ENCODE assay signal across 10 cellular contexts in the genomic region with DNA sequence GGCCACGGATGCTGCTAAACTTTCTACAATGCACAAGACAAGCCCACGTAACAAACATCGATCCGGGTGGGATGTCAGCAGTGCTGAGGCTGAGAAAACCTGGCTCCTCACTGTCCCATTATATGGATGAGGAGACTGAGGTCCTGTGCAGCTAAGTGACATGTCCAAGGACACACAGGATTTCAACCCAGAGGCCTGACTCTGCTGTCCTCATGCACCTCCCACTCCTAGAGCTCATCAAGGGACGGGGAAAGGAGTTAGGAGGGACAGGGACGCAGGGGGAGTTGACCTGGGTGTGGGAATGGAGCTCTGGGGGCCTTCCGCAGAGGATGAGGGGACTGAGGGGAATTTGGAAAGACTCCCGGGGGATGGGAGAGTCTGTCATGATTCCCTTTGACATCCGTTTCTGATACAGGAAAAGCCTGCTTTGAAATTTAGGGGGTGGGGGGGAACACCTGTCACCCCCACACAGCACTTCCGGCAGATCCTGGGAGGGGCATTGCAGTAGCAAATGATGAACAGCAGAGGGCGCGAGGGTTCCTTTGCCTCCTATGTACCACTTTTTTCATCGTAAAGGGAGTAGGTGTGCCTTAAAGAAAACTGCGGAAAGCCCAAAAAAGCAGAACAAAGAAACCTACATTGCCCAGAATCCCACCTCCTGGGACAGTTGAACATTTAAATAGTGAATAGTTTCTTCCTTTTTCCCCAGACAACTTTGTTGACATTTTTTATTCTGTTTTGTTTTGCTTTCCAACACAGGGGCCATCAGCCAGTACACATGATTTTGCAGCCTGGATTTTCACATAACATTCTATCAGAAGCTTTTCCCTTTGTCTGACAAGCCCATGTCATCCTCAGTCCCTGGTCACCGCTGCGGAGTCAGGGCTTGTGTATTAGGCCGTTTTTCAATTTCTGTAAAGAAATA. TPM values are rescaled to one million over a fixed set of nuclear protein-coding genes. Genes with fewer than 3 reads are reported as not detected.
DNase-seq lines count a peak whose midpoint lies in the region; ATAC-seq, FAIRE-seq and TF ChIP-seq lines count a peak whose summit lies in the region.
"Had no signal": no experiment of that assay in that cellular context is flagged by ENCODE, and none has a peak within 500 bp of the region (broad histone marks: within the 10 kb centered on the region; RNA-seq: fewer than 3 reads in every experiment).

No MANE protein-coding gene starts in this region.

- BruUV-seq in HepG2 (replicated peaks; lab: Mats Ljungman, UMichigan), result no TSS peak

- H2AFZ ChIP-seq in HepG2 (ENCODE audit: low read length), result no peak overlapping the region

- no peak overlapping the region for H3K9ac ChIP-seq in HepG2 (ENCODE audit: insufficient read depth, low read depth, low read length)

- POLR2A ChIA-PET in HepG2 (lab: Yijun Ruan, JAX), result no interaction called here

- H3K4me3 ChIP-seq in WERI-Rb-1 (ENCODE audit: low read depth, low read length) (no peak overlapping the region), HepG2 (replicated peaks in 1 of 3; ENCODE audit: insufficient read depth in 1 of 3, low read depth in 2 of 3, low read length in 3 of 3) (no peak overlapping the region)

- no peaks in the 10 kb centered on the region for H4K20me1 ChIP-seq in HepG2 (ENCODE audit: insufficient read depth, low read length)

- peak; percentile 61 for ATAC-seq in Right ventricle myocardium superior (ENCODE audit: poor library complexity)
- peak; percentile 64 for ATAC-seq in HepG2
- ATAC-seq in HG03442 (IDR thresholded peaks at IDR 0.05; ENCODE audit: unreplicated experiment), result no peak

- TF ChIP-seq RAD21 in HepG2 (CRISPR knock-in tag; IDR thresholded peaks at IDR 0.05), result peak; percentile 73

- intact Hi-C loops in Right ventricle myocardium superior (cut with DNase I) (loop anchor here (5.0 kb wide), 1 partner anchor 389 kb away; no protein-coding TSS in a partner anchor), cardiac septum (cut with DNase I) (loop anchor here (10.0 kb wide), 1 partner anchor 627 kb away; no protein-coding TSS in a partner anchor), HepG2 (cut with micrococcal nuclease; ENCODE audit: unreplicated experiment) (loop anchor here (1.0 kb wide), 1 partner anchor 392 kb away; no protein-coding TSS in a partner anchor)

- H3K4me2 ChIP-seq in HepG2 (ENCODE audit: low read depth, low read length), result no peak overlapping the region

- WGBS in HepG2 (ENCODE audit: low lambda C conversion rate), result 8% methylated on average over 16 of the region's 17 CpGs

- in situ Hi-C loops in HepG2 (cut with HindIII; ENCODE audit: extremely low pct_ligation_motif_present, low pct_unique_long_range_greater_than_20kb), result loop anchor here (5.0 to 25.0 kb wide), 2 partner anchors 389 to 629 kb away; no protein-coding TSS in a partner anchor

- TF ChIP-seq CTCF in WERI-Rb-1 (IDR thresholded peaks at IDR 0.05; ENCODE audit: low read depth, low read length) (peak; percentile 93), HepG2 (CRISPR knock-in tag; IDR thresholded peaks at IDR 0.05) (peak; percentile 91)

- H3K9me3 ChIP-seq in WERI-Rb-1 (ENCODE audit: severe bottlenecking), result no peaks in the 10 kb centered on the region
- no peaks in the 10 kb centered on the region for H3K9me3 ChIP-seq in HepG2 (ENCODE audit: low read length)

- H3K27ac ChIP-seq in WERI-Rb-1, result peak overlapping the region; percentile 8; the same call in 1 of the 2 replicates
- H3K27ac ChIP-seq in HepG2 (ENCODE audit: extremely low read length, insufficient read depth, low read length), result no peak overlapping the region

- H3K27me3 ChIP-seq in WERI-Rb-1 (ENCODE audit: insufficient read depth, low read depth, severe bottlenecking) (no peaks in the 10 kb centered on the region), HepG2 (ENCODE audit: control insufficient read depth in 1 of 2, insufficient read depth in 2 of 2, low read length in 2 of 2) (peaks cover 4 to 40% of the 10 kb centered on the region in 2 experiments; a peak in 4 of 5 replicates)

- DNase-seq in Right ventricle myocardium superior (peak; percentile 69), cardiac septum (ENCODE audit: low spot score) (no peak), NCI-H2171 (lab: John Stamatoyannopoulos, UW) (peak; percentile 88), WERI-Rb-1 (peak; percentile 74), HepG2 (ENCODE audit: low spot score) (peak; percentile 59)
- peak; percentile 34 for DNase-seq in central memory CD4-positive, alpha-beta T cell
- peak; percentile 20 for DNase-seq in stimulated activated CD8-positive, alpha-beta memory T cell treated with anti-CD3 and anti-CD28 coated beads, Interleukin-12 subunit alpha, Interleukin-12 subunit beta, amount 100 ng/mL, for 1 hour (ENCODE audit: low read depth)

- CTCF ChIA-PET in HepG2 (lab: Yijun Ruan, JAX; ENCODE audit: low intra/inter-chr PET ratio, low total read pairs), result interaction anchor here (1.1 to 2.8 kb wide), 2 partner anchors 237 to 393 kb away, joined by 3 to 28 read pairs; no protein-coding TSS in a partner anchor

- H3K4me1 ChIP-seq in HepG2 (ENCODE audit: insufficient read depth, low read length), result no peaks in the 10 kb centered on the region

- peak; percentile 78 for FAIRE-seq in HepG2 (lab: Jason Lieb, UNC)
- FAIRE-seq: G401.6, islet of Langerhans had no signal

- H3K79me2 ChIP-seq in HepG2 (ENCODE audit: insufficient read depth, low read length), result no peaks in the 10 kb centered on the region

- TF ChIP-seq POLR2A in HepG2 (IDR thresholded peaks at IDR 0.05; ENCODE audit: insufficient read depth in 1 of 2, low read depth in 2 of 2, low read length in 2 of 2), result no peak

- no peak for TF ChIP-seq EP300 in HepG2 (IDR thresholded peaks at IDR 0.05; ENCODE audit: low read depth in 2 of 2, low read length in 2 of 2)
- TF ChIP-seq EP300 in HepG2 (CRISPR knock-in tag; IDR thresholded peaks at IDR 0.05; ENCODE audit: borderline replicate concordance), result no peak

- H3K36me3 ChIP-seq in WERI-Rb-1, result no peaks in the 10 kb centered on the region
- no peaks in the 10 kb centered on the region for H3K36me3 ChIP-seq in HepG2 (replicated peaks in 1 of 2; ENCODE audit: control insufficient read depth in 1 of 2, insufficient read depth in 2 of 2, low read length in 2 of 2)

TF ChIP-seq in HepG2, 621 proteins besides CTCF, POLR2A, EP300 and RAD21 (continues in another document):
- TF ChIP-seq MAZ (IDR thresholded peaks at IDR 0.05; ENCODE audit: borderline replicate concordance, low read depth, low read length), result peak; percentile 31; the same call in 1 of the 2 replicates
- TF ChIP-seq MAZ (CRISPR knock-in tag; IDR thresholded peaks at IDR 0.05; ENCODE audit: low read depth), result 0 out of 2 replicates have a peak, but pooled peaks have one; percentile 48
- no peak for TF ChIP-seq HOXA3 (CRISPR knock-in tag; IDR thresholded peaks at IDR 0.05)
- peak; percentile 77 for TF ChIP-seq ZMYM3 (CRISPR knock-in tag; IDR thresholded peaks at IDR 0.05)
- no peak for TF ChIP-seq ISL2 (CRISPR knock-in tag; IDR thresholded peaks at IDR 0.05)
- no peak for TF ChIP-seq POGZ (CRISPR knock-in tag; IDR thresholded peaks at IDR 0.05)
- TF ChIP-seq, protein P1, sequence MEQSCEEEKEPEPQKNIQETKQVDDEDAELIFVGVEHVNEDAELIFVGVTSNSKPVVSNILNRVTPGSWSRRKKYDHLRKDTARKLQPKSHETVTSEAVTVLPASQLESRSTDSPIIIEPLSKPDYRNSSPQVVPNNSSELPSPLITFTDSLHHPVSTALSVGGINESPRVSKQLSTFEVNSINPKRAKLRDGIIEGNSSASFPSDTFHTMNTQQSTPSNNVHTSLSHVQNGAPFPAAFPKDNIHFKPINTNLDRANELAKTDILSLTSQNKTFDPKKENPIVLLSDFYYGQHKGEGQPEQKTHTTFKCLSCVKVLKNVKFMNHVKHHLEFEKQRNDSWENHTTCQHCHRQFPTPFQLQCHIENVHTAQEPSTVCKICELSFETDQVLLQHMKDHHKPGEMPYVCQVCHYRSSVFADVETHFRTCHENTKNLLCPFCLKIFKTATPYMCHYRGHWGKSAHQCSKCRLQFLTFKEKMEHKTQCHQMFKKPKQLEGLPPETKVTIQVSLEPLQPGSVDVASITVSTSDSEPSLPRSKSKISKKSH (CRISPR knock-in tag; IDR thresholded peaks at IDR 0.05; ENCODE audit: borderline replicate concordance), result 0 out of 2 replicates have a peak, but pooled peaks have one; percentile 62
- no peak for TF ChIP-seq RFXANK (CRISPR knock-in tag; IDR thresholded peaks at IDR 0.05)
- TF ChIP-seq ZNF614 (CRISPR knock-in tag; IDR thresholded peaks at IDR 0.05; ENCODE audit: borderline replicate concordance), result 0 out of 2 replicates have a peak, but pooled peaks have one; percentile 32
- TF ChIP-seq NFKB2 (CRISPR knock-in tag; IDR thresholded peaks at IDR 0.05; ENCODE audit: borderline replicate concordance), result 0 out of 2 replicates have a peak, but pooled peaks have one; percentile 42
- 0 out of 2 replicates have a peak, but pooled peaks have one; percentile 22 for TF ChIP-seq ZNF572 (CRISPR knock-in tag; IDR thresholded peaks at IDR 0.05)
- 0 out of 2 replicates have a peak, but pooled peaks have one; percentile 63 for TF ChIP-seq CBX5 (CRISPR knock-in tag; IDR thresholded peaks at IDR 0.05; ENCODE audit: borderline replicate concordance)

RNA-seq across cellular contexts. Expression of a gene that starts 48.6 kb away (rescaled TPM):
- total RNA-seq in Right ventricle myocardium superior (2.6 TPM), cardiac septum (2.7 TPM), HepG2 (2016; rRNA removed; fragmentation: Illumina TruSeq; extraction: Trizol) (9.6 and 16.0 TPM in 2 replicates)
- 12.4 and 15.5 TPM in 2 replicates for total RNA-seq in HepG2 (2016; cell fraction: cytosol; rRNA removed; fragmentation: Illumina TruSeq; extraction: Trizol; ENCODE audit: low read depth)
- total RNA-seq in HepG2 (2016; cell fraction: insoluble cytoplasmic fraction; rRNA removed; fragmentation: Illumina TruSeq; extraction: Trizol), result 7.8 and 15.9 TPM in 2 replicates
- 13.5 and 14.9 TPM in 2 replicates for total RNA-seq in HepG2 (2016; cell fraction: membrane; rRNA removed; fragmentation: Illumina TruSeq; extraction: Trizol)
- 16.7 and 19.1 TPM in 2 replicates for total RNA-seq in HepG2 (2016; cell fraction: nucleus; rRNA removed; fragmentation: Illumina TruSeq; extraction: Trizol)
- 16.7 and 18.4 TPM in 2 replicates for polyA plus RNA-seq in HepG2 (2011; rRNA removed)
- 13.3 and 15.0 TPM in 2 replicates for polyA plus RNA-seq in HepG2 (2011; cell fraction: cytosol; rRNA removed)
- polyA plus RNA-seq in HepG2 (2011; cell fraction: nucleus; rRNA removed), result 17.7 and 19.3 TPM in 2 replicates
- polyA plus RNA-seq in HepG2 (2012), result 9.6 and 17.7 TPM in 2 replicates
- polyA plus RNA-seq in HepG2 (2016; cell fraction: cytosol; fragmentation: Illumina TruSeq; extraction: Trizol; ENCODE audit: low read depth), result 13.4 and 16.9 TPM in 2 replicates
- polyA plus RNA-seq in HepG2 (2016; cell fraction: insoluble cytoplasmic fraction; fragmentation: Illumina TruSeq; extraction: Trizol; ENCODE audit: low read depth), result 8.0 and 9.1 TPM in 2 replicates
- 10.5 and 11.4 TPM in 2 replicates for polyA plus RNA-seq in HepG2 (2016; cell fraction: membrane; fragmentation: Illumina TruSeq; extraction: Trizol; ENCODE audit: low read depth)
- 19.6 and 21.1 TPM in 2 replicates for polyA plus RNA-seq in HepG2 (2016; cell fraction: nucleus; fragmentation: Illumina TruSeq; extraction: Trizol; ENCODE audit: insufficient read depth, low read depth)
- polyA minus RNA-seq in HepG2 (2011; rRNA and poly(A)+ RNA removed; ENCODE audit: low replicate concordance), result 56.1 TPM in 1 of 2 replicates, not detected in the other
- polyA minus RNA-seq in HepG2 (2011; cell fraction: cytosol; rRNA and poly(A)+ RNA removed), result 17.8 and 20.0 TPM in 2 replicates
- 22.7 and 27.8 TPM in 2 replicates for polyA minus RNA-seq in HepG2 (2011; cell fraction: nucleus; rRNA and poly(A)+ RNA removed)
